ENCODE assay signal across 1 cellular context in the genomic region with DNA sequence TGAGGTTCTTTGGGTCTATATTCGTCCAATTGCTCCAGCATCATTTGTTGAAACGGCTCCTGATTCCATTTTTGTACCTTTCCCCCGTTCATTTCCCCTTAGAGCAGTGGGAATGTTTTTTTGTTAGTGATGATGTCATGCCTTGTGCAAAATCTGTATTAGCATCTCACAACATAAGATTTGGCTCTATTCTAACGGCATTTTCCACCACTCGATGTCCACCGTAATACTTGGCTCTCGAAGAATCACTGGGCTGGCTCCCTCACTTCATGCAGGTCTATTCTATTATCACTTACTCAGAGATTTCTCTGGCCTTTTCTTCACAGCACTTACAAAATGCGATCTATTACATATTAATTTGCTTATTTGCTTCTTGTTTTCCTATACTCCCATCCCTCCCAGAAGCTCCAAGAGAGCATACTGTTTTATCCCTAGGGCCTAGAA.
TF ChIP-seq lines count a peak whose summit lies in the region.

No MANE protein-coding gene starts in this region.

TF ChIP-seq in SK-N-SH, 30 proteins besides CTCF, POLR2A, EP300 and RAD21:
- TF ChIP-seq TCF12 (IDR thresholded peaks at IDR 0.05): no peak
- TF ChIP-seq RCOR1 (IDR thresholded peaks at IDR 0.05; ENCODE audit: low read length): no peak
- TF ChIP-seq JUND (IDR thresholded peaks at IDR 0.05): no peak
- TF ChIP-seq ELF1 (IDR thresholded peaks at IDR 0.05): no peak
- TF ChIP-seq NFIC (IDR thresholded peaks at IDR 0.05; ENCODE audit: borderline replicate concordance): no peak
- no peak; the same call in 1 of the 2 replicates for TF ChIP-seq GATA2 (CRISPR knock-in tag; IDR thresholded peaks at IDR 0.05)
- no peak for TF ChIP-seq SIN3A (IDR thresholded peaks at IDR 0.05; ENCODE audit: borderline replicate concordance, low read depth, low read length)
- TF ChIP-seq, protein P1, sequence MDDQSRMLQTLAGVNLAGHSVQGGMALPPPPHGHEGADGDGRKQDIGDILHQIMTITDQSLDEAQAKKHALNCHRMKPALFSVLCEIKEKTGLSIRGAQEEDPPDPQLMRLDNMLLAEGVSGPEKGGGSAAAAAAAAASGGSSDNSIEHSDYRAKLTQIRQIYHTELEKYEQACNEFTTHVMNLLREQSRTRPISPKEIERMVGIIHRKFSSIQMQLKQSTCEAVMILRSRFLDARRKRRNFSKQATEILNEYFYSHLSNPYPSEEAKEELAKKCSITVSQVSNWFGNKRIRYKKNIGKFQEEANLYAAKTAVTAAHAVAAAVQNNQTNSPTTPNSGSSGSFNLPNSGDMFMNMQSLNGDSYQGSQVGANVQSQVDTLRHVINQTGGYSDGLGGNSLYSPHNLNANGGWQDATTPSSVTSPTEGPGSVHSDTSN (IDR thresholded peaks at IDR 0.05): no peak
- TF ChIP-seq, protein P2, sequence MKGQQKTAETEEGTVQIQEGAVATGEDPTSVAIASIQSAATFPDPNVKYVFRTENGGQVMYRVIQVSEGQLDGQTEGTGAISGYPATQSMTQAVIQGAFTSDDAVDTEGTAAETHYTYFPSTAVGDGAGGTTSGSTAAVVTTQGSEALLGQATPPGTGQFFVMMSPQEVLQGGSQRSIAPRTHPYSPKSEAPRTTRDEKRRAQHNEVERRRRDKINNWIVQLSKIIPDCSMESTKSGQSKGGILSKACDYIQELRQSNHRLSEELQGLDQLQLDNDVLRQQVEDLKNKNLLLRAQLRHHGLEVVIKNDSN (IDR thresholded peaks at IDR 0.05; ENCODE audit: borderline replicate concordance, low read depth): no peak
- TF ChIP-seq, protein P3, sequence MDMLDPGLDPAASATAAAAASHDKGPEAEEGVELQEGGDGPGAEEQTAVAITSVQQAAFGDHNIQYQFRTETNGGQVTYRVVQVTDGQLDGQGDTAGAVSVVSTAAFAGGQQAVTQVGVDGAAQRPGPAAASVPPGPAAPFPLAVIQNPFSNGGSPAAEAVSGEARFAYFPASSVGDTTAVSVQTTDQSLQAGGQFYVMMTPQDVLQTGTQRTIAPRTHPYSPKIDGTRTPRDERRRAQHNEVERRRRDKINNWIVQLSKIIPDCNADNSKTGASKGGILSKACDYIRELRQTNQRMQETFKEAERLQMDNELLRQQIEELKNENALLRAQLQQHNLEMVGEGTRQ (IDR thresholded peaks at IDR 0.05; ENCODE audit: borderline replicate concordance, low read depth, low read length): no peak
- TF ChIP-seq, protein P4, sequence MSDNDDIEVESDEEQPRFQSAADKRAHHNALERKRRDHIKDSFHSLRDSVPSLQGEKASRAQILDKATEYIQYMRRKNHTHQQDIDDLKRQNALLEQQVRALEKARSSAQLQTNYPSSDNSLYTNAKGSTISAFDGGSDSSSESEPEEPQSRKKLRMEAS (IDR thresholded peaks at IDR 0.05; ENCODE audit: low read depth): no peak
